In genomic region chr15:60373327-60373726, GRCh38 we compare ENCODE assay signal across 1 cellular context.
TF ChIP-seq lines count a peak whose summit lies in the region.

No MANE protein-coding gene starts in this region.

TF ChIP-seq in WTC11, 78 proteins besides CTCF, POLR2A, EP300 and RAD21 (continued from another document):
- TF ChIP-seq, protein P1, sequence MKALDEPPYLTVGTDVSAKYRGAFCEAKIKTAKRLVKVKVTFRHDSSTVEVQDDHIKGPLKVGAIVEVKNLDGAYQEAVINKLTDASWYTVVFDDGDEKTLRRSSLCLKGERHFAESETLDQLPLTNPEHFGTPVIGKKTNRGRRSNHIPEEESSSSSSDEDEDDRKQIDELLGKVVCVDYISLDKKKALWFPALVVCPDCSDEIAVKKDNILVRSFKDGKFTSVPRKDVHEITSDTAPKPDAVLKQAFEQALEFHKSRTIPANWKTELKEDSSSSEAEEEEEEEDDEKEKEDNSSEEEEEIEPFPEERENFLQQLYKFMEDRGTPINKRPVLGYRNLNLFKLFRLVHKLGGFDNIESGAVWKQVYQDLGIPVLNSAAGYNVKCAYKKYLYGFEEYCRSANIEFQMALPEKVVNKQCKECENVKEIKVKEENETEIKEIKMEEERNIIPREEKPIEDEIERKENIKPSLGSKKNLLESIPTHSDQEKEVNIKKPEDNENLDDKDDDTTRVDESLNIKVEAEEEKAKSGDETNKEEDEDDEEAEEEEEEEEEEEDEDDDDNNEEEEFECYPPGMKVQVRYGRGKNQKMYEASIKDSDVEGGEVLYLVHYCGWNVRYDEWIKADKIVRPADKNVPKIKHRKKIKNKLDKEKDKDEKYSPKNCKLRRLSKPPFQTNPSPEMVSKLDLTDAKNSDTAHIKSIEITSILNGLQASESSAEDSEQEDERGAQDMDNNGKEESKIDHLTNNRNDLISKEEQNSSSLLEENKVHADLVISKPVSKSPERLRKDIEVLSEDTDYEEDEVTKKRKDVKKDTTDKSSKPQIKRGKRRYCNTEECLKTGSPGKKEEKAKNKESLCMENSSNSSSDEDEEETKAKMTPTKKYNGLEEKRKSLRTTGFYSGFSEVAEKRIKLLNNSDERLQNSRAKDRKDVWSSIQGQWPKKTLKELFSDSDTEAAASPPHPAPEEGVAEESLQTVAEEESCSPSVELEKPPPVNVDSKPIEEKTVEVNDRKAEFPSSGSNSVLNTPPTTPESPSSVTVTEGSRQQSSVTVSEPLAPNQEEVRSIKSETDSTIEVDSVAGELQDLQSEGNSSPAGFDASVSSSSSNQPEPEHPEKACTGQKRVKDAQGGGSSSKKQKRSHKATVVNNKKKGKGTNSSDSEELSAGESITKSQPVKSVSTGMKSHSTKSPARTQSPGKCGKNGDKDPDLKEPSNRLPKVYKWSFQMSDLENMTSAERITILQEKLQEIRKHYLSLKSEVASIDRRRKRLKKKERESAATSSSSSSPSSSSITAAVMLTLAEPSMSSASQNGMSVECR (CRISPR knock-in tag; IDR thresholded peaks at IDR 0.05; ENCODE audit: borderline replicate concordance) = no peak
- TF ChIP-seq JUN (CRISPR knock-in tag; IDR thresholded peaks at IDR 0.05) (no peak), GTF2I (CRISPR knock-in tag; conservative IDR thresholded peaks at IDR 0.05) (no peak), KAT7 (CRISPR knock-in tag; IDR thresholded peaks at IDR 0.05; ENCODE audit: borderline replicate concordance) (no peak), ZNF121 (CRISPR knock-in tag; IDR thresholded peaks at IDR 0.05) (no peak)
